ENCODE assay signal across 19 cellular contexts in genomic region chr1:32686387-32686786, GRCh38. TPM values are rescaled to one million over a fixed set of nuclear protein-coding genes. Genes with fewer than 3 reads are reported as not detected.
DNase-seq lines count a peak whose midpoint lies in the region; ATAC-seq and TF ChIP-seq lines count a peak whose summit lies in the region.
"Had no signal": no experiment of that assay in that cellular context is flagged by ENCODE, and none has a peak within 500 bp of the region (broad histone marks: within the 10 kb centered on the region; RNA-seq: fewer than 3 reads in every experiment).

No MANE protein-coding gene starts in this region.

- peaks cover 5% of the 10 kb centered on the region for H3K4me1 Mint-ChIP-seq in activated naive CD8-positive, alpha-beta T cell (ENCODE audit: low read depth)
- peaks cover 12% of the 10 kb centered on the region for H3K4me1 Mint-ChIP-seq in activated naive CD8-positive, alpha-beta T cell treated with anti-CD3 and anti-CD28 coated beads for 36 hours
- H3K4me1 Mint-ChIP-seq in WTC11: no peaks in the 10 kb centered on the region
- H3K4me1 Mint-ChIP-seq: IgD-negative memory B cell had no signal

- no peaks in the 10 kb centered on the region for H3K27me3 Mint-ChIP-seq in activated naive CD8-positive, alpha-beta T cell
- no peaks in the 10 kb centered on the region for H3K27me3 Mint-ChIP-seq in activated naive CD8-positive, alpha-beta T cell treated with anti-CD3 and anti-CD28 coated beads for 36 hours
- no peaks in the 10 kb centered on the region for H3K27me3 Mint-ChIP-seq in WTC11 (ENCODE audit: low read depth)
- H3K27me3 Mint-ChIP-seq: IgD-negative memory B cell had no signal

- intact Hi-C loops in gastrocnemius medialis (cut with DNase I; ENCODE audit: low total_unique reads): no loop called here

- ATAC-seq in WTC11 (no peak), gastroesophageal sphincter (no peak), gastrocnemius medialis (no peak)

- in situ Hi-C loops in gastrocnemius medialis (cut with MboI; ENCODE audit: low sequenced_read_pairs in 4 of 4) (no loop called here), brain microvascular endothelial cell (cut with HindIII; ENCODE audit: low pct_ligation_motif_present, low sequenced_read_pairs) (no loop called here)

- H3K27ac ChIP-seq in gastroesophageal sphincter (peak overlapping the region; percentile 16 to 81 (median 71)), gastrocnemius medialis (peak overlapping the region in 3 of 4 donors; percentile 49 to 77 (median 71)), brain microvascular endothelial cell (no peak overlapping the region)
- H3K27ac ChIP-seq: C4-2B, Peyer's patch had no signal

- CTCF ChIA-PET in WTC11 (lab: Charles Lee): no interaction called here

- H3K4me3 ChIP-seq in gastroesophageal sphincter (no peak overlapping the region), gastrocnemius medialis (no peak overlapping the region), brain microvascular endothelial cell (ENCODE audit: low read depth, low read length) (no peak overlapping the region)
- H3K4me3 ChIP-seq: Peyer's patch had no signal

- TF ChIP-seq CTCF in WTC11 (IDR thresholded peaks at IDR 0.05) (no peak), gastroesophageal sphincter (IDR thresholded peaks at IDR 0.05) (no peak), gastrocnemius medialis (IDR thresholded peaks at IDR 0.05 in 4 of 5, conservative IDR thresholded peaks at IDR 0.05 in 1 of 5) (no peak), brain microvascular endothelial cell (IDR thresholded peaks at IDR 0.05; ENCODE audit: low read depth, low read length, missing control alignments) (no peak)

- POLR2A ChIA-PET in WTC11 (lab: Charles Lee): no interaction called here

- H3K4me1 ChIP-seq in gastroesophageal sphincter (peaks cover 11 to 98% (median 26%) of the 10 kb centered on the region in 3 donors), gastrocnemius medialis (peaks cover 30 to 38% of the 10 kb centered on the region in 2 donors)

- peak overlapping the region; percentile 46 for H3K27ac Mint-ChIP-seq in activated naive CD8-positive, alpha-beta T cell
- H3K27ac Mint-ChIP-seq in activated naive CD8-positive, alpha-beta T cell treated with anti-CD3 and anti-CD28 coated beads for 36 hours: no peak overlapping the region
- peak overlapping the region; percentile 57 for H3K27ac Mint-ChIP-seq in WTC11
- H3K27ac Mint-ChIP-seq: IgD-negative memory B cell had no signal

- no peaks in the 10 kb centered on the region for H3K9me3 ChIP-seq in gastroesophageal sphincter
- H3K9me3 ChIP-seq in gastrocnemius medialis: no peaks in the 10 kb centered on the region
- H3K9me3 ChIP-seq: Peyer's patch had no signal

- H3K9me3 Mint-ChIP-seq in activated naive CD8-positive, alpha-beta T cell (ENCODE audit: low read depth): no peaks in the 10 kb centered on the region
- H3K9me3 Mint-ChIP-seq in activated naive CD8-positive, alpha-beta T cell treated with anti-CD3 and anti-CD28 coated beads for 36 hours: no peaks in the 10 kb centered on the region
- no peaks in the 10 kb centered on the region for H3K9me3 Mint-ChIP-seq in WTC11
- H3K9me3 Mint-ChIP-seq: IgD-negative memory B cell had no signal

- no peak for TF ChIP-seq POLR2A in gastroesophageal sphincter (IDR thresholded peaks at IDR 0.05)
- no peak for TF ChIP-seq POLR2A in gastrocnemius medialis (IDR thresholded peaks at IDR 0.05)

- no peaks in the 10 kb centered on the region for H3K36me3 Mint-ChIP-seq in activated naive CD8-positive, alpha-beta T cell
- peaks cover 29% of the 10 kb centered on the region for H3K36me3 Mint-ChIP-seq in activated naive CD8-positive, alpha-beta T cell treated with anti-CD3 and anti-CD28 coated beads for 36 hours
- peaks cover 28% of the 10 kb centered on the region for H3K36me3 Mint-ChIP-seq in WTC11

- no peak for TF ChIP-seq EP300 in gastroesophageal sphincter (IDR thresholded peaks at IDR 0.05)

- H3K4me3 Mint-ChIP-seq in activated naive CD8-positive, alpha-beta T cell: no peak overlapping the region
- no peak overlapping the region for H3K4me3 Mint-ChIP-seq in activated naive CD8-positive, alpha-beta T cell treated with anti-CD3 and anti-CD28 coated beads for 36 hours
- H3K4me3 Mint-ChIP-seq in WTC11: no peak overlapping the region
- H3K4me3 Mint-ChIP-seq: IgD-negative memory B cell had no signal

- DNase-seq in activated naive CD8-positive, alpha-beta T cell treated with anti-CD3 and anti-CD28 coated beads for 36 hours: no peak
- DNase-seq in WTC11 (ENCODE audit: low spot score) (no peak), gastrocnemius medialis (no peak), amygdala (lab: John Stamatoyannopoulos, UW) (no peak), nucleus accumbens (lab: John Stamatoyannopoulos, UW) (no peak), brain microvascular endothelial cell (no peak)
- DNase-seq: GOT3, HCEC 1CT, Karpas-422, NCI-H1694 treated with DMSO at 0.1 percent for 48 hours, NCI-H2081 treated with DMSO at 0.1 percent for 48 hours, NCI-H2171 treated with DMSO at 0.1 percent for 48 hours, NCI-H446, NCI-H526 had no signal

- H3K27me3 ChIP-seq in gastroesophageal sphincter: no peaks in the 10 kb centered on the region
- H3K27me3 ChIP-seq in gastrocnemius medialis: no peaks in the 10 kb centered on the region
- no peaks in the 10 kb centered on the region for H3K27me3 ChIP-seq in brain microvascular endothelial cell (replicated peaks)
- H3K27me3 ChIP-seq: Peyer's patch had no signal

- peaks cover 0 to 56% of the 10 kb centered on the region in 2 donors for H3K36me3 ChIP-seq in gastroesophageal sphincter
- H3K36me3 ChIP-seq in gastrocnemius medialis: peaks cover 0 to 33% of the 10 kb centered on the region in 2 donors
- peaks cover 36% of the 10 kb centered on the region for H3K36me3 ChIP-seq in brain microvascular endothelial cell (replicated peaks)

- 94 to 100% methylated on average over 2 of the region's 2 CpGs for WGBS in gastroesophageal sphincter (ENCODE audit: low coverage in 1 of 2), 2 donors

TF ChIP-seq in WTC11, 78 proteins besides CTCF, POLR2A, EP300 and RAD21 (continues in another document):
- no peak for TF ChIP-seq HMGXB4 (CRISPR knock-in tag; IDR thresholded peaks at IDR 0.05)
- TF ChIP-seq ZNF396 (CRISPR knock-in tag; IDR thresholded peaks at IDR 0.05; ENCODE audit: borderline replicate concordance): no peak
- TF ChIP-seq ZMAT4 (CRISPR knock-in tag; IDR thresholded peaks at IDR 0.05): no peak
- no peak for TF ChIP-seq JUN (CRISPR knock-in tag; IDR thresholded peaks at IDR 0.05)
- TF ChIP-seq, protein P1, sequence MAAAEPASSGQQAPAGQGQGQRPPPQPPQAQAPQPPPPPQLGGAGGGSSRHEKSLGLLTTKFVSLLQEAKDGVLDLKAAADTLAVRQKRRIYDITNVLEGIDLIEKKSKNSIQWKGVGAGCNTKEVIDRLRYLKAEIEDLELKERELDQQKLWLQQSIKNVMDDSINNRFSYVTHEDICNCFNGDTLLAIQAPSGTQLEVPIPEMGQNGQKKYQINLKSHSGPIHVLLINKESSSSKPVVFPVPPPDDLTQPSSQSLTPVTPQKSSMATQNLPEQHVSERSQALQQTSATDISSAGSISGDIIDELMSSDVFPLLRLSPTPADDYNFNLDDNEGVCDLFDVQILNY (CRISPR knock-in tag; IDR thresholded peaks at IDR 0.05): no peak
- no peak for TF ChIP-seq SMAD4 (CRISPR knock-in tag; IDR thresholded peaks at IDR 0.05)
- no peak for TF ChIP-seq CBFB (CRISPR knock-in tag; IDR thresholded peaks at IDR 0.05; ENCODE audit: low read depth)

RNA-seq across cellular contexts. Expression of gene SYNC, which starts 16.2 kb away (rescaled TPM):
- not detected for total RNA-seq in activated naive CD8-positive, alpha-beta T cell treated with anti-CD3 and anti-CD28 coated beads for 36 hours
- 0.09 to 0.21 TPM (median 0.11 TPM) in 3 replicates for total RNA-seq in WTC11 (2021)
- 100 to 1,000 TPM; 132 to 265 (median 167) TPM for total RNA-seq in gastroesophageal sphincter
- total RNA-seq in gastrocnemius medialis: 100 to 1,000 TPM in 3 of 4 donors, 10 to 100 TPM in 1; 68.3 to 252 (median 158) TPM

RNA-seq across cellular contexts. Expression of gene RBBP4, which starts 35.4 kb away (rescaled TPM):
- 100 to 1,000 TPM; 313 to 317 TPM for total RNA-seq in activated naive CD8-positive, alpha-beta T cell treated with anti-CD3 and anti-CD28 coated beads for 36 hours
- total RNA-seq in WTC11 (2021) (331 to 339 TPM (median 333 TPM) in 3 replicates), gastroesophageal sphincter (100 to 1,000 TPM in 2 of 4 donors, 10 to 100 TPM in 2; 87.4 to 111 (median 100) TPM), gastrocnemius medialis (10 to 100 TPM; 50.0 to 92.3 (median 53.0) TPM)

RNA-seq across cellular contexts. Expression of gene ZBTB8OS, which starts 36.0 kb away (rescaled TPM):
- 10 to 100 TPM; 64.5 to 69.9 TPM for total RNA-seq in activated naive CD8-positive, alpha-beta T cell treated with anti-CD3 and anti-CD28 coated beads for 36 hours
- total RNA-seq in WTC11 (2021): 56.7 to 60.5 TPM (median 59.0 TPM) in 3 replicates
- 10 to 100 TPM; 17.7 to 31.0 (median 28.1) TPM for total RNA-seq in gastroesophageal sphincter
- 10 to 100 TPM; 22.1 to 48.1 (median 27.1) TPM for total RNA-seq in gastrocnemius medialis

Comparison
In these comparisons a context has a peak if more than half of its experiments do, and no peak if none do; other contexts are left out.
1. RNA of gene SYNC, which starts 16.2 kb away (total RNA-seq): 132 to 265 TPM in gastroesophageal sphincter and 68.3 to 252 TPM in gastrocnemius medialis; 0.09 to 0.21 TPM in WTC11 and not detected in activated naive CD8-positive, alpha-beta T cell treated with anti-CD3 and anti-CD28 coated beads for 36 hours; every median in the first group is over 10 times any median in the second.